16 cellular contexts compared by ENCODE assay signal in the genomic region with DNA sequence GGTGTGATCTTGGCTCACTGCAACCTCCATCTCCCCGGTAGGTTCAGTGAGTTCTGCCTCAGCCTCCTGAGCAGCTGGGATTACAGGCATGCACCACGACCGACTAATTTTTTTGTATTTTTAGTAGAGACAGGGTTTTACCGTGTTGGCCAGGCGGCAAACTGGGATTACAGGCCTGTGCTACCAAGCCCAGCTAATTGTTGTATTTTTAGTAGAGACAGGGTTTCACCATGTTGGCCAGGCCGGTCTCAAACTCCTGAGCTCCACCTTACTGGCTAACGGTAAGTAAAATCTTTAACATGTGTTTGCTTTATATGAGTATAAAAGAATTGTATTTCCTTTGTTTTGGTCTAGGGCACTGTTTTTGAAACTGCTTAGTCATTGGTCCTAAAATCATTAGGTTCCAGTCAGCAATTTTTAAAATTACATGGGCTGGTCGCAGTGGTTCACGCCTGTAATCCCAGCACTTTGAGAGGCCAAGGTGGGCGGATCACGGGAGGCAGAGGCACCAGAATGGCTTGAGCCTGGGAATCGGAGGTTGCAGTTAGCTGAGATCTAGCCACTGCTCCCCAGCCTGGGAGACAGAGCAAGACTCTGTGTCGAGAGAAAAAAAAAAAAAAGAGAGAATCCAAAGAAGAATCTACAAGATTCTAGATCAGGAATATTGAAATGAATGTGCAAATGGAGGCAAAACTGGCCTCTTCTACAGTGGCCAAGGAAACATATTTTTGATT. TPM values are rescaled to one million over a fixed set of nuclear protein-coding genes. Genes with fewer than 3 reads are reported as not detected.
DNase-seq lines count a peak whose midpoint lies in the region; TF ChIP-seq lines count a peak whose summit lies in the region.
"Had no signal": no experiment of that assay in that cellular context is flagged by ENCODE, and none has a peak within 500 bp of the region (broad histone marks: within the 10 kb centered on the region; RNA-seq: fewer than 3 reads in every experiment).

No MANE protein-coding gene starts in this region.

- intact Hi-C loops in CD14-positive monocyte (cut with micrococcal nuclease) = loop anchor here in 1 of 2 donors (10.0 kb wide), 1 partner anchor 209 kb away; no protein-coding TSS in a partner anchor
- intact Hi-C loops in activated T-helper 1 cell treated with anti-CD3 and anti-CD28 coated beads, Interleukin-12 subunit alpha, Interleukin-12 subunit beta, Interleukin-2, Interleukin-4 antibody, amounts not matched to agents 30 ng/mL and 10 ng/mL and 1 ng/mL, durations not matched to agents 14 hours and 24 hours and 36 hours (cut with micrococcal nuclease) = no loop called here
- intact Hi-C loops in vagina (cut with DNase I) = no loop called here

- no peak for DNase-seq in CD14-positive monocyte (ENCODE audit: low spot score)
- DNase-seq in HFFc6 = no peak
- DNase-seq in activated T-helper 1 cell treated with anti-CD3 and anti-CD28 coated beads, Interleukin-12 subunit alpha, Interleukin-12 subunit beta, Interleukin-2, Interleukin-4 antibody, amounts not matched to agents 30 ng/mL and 10 ng/mL and 1 ng/mL, durations not matched to agents 14 hours and 24 hours and 36 hours (ENCODE audit: low spot score) = no peak
- no peak for DNase-seq in activated effector memory CD4-positive, alpha-beta T cell treated with Interleukin-2 at 50 U/mL for 16 hours
- no peak for DNase-seq in endodermal cell
- no peak for DNase-seq in vagina (ENCODE audit: extremely low spot score in 2 of 2)
- DNase-seq in Ammon's horn (ENCODE audit: low spot score) = no peak
- DNase-seq: anterior cingulate cortex; head of caudate nucleus; left colon; naive thymus-derived CD4-positive, alpha-beta T cell; NCI-H446 treated with DMSO at 0.1 percent for 48 hours; Peyer's patch; small intestine; T1000 had no signal

- H3K4me3 Mint-ChIP-seq in CD14-positive monocyte (no peak overlapping the region), HFFc6 (peak overlapping the region; percentile 27), endodermal cell (no peak overlapping the region)
- no peak overlapping the region for H3K4me3 Mint-ChIP-seq in activated T-helper 1 cell treated with anti-CD3 and anti-CD28 coated beads, Interleukin-12 subunit alpha, Interleukin-12 subunit beta, Interleukin-2, Interleukin-4 antibody, amounts not matched to agents 30 ng/mL and 10 ng/mL and 1 ng/mL, durations not matched to agents 14 hours and 24 hours and 36 hours
- H3K4me3 Mint-ChIP-seq: naive thymus-derived CD4-positive, alpha-beta T cell had no signal

- TF ChIP-seq CTCF in CD14-positive monocyte (IDR thresholded peaks at IDR 0.05) = no peak
- TF ChIP-seq CTCF in HFFc6 (IDR thresholded peaks at IDR 0.05) = no peak
- no peak for TF ChIP-seq CTCF in endodermal cell (conservative IDR thresholded peaks at IDR 0.05)
- no peak for TF ChIP-seq CTCF in vagina (IDR thresholded peaks at IDR 0.05)

- H3K27ac ChIP-seq in mesodermal cell (ENCODE audit: low read depth, low read length, severe bottlenecking) = peak overlapping the region; percentile 36
- H3K27ac ChIP-seq in endodermal cell (ENCODE audit: low read depth, low read length) = no peak overlapping the region
- no peak overlapping the region for H3K27ac ChIP-seq in vagina
- H3K27ac ChIP-seq: Peyer's patch had no signal

- H3K27ac Mint-ChIP-seq in CD14-positive monocyte (peak overlapping the region in 5 of 7 donors; percentile 32 to 82 (median 66)), HFFc6 (peak overlapping the region; percentile 93), endodermal cell (no peak overlapping the region)
- peak overlapping the region; percentile 58 for H3K27ac Mint-ChIP-seq in activated T-helper 1 cell treated with anti-CD3 and anti-CD28 coated beads, Interleukin-12 subunit alpha, Interleukin-12 subunit beta, Interleukin-2, Interleukin-4 antibody, amounts not matched to agents 30 ng/mL and 10 ng/mL and 1 ng/mL, durations not matched to agents 14 hours and 24 hours and 36 hours

- H3K4me3 ChIP-seq in mesodermal cell (ENCODE audit: extremely low read depth, insufficient read depth, low read length, poor library complexity, severe bottlenecking) (no peak overlapping the region), endodermal cell (ENCODE audit: low read length) (no peak overlapping the region), vagina (no peak overlapping the region)
- H3K4me3 ChIP-seq: Peyer's patch had no signal

- H3K9ac ChIP-seq in endodermal cell (ENCODE audit: extremely low read depth, low read length, poor library complexity, severe bottlenecking) = no peak overlapping the region

- 91 to 93% methylated on average over 10 to 13 of the region's 13 CpGs for WGBS in mesodermal cell (ENCODE audit: insufficient coverage in 2 of 2), 2 experiments
- WGBS in endodermal cell (ENCODE audit: insufficient coverage in 1 of 2, insufficient read length in 1 of 2), 2 experiments = 88 to 92% methylated on average over 11 to 13 of the region's 13 CpGs

- peaks cover 9% of the 10 kb centered on the region for H3K27me3 ChIP-seq in endodermal cell (ENCODE audit: control insufficient read depth, insufficient read depth, low read length, poor library complexity, severe bottlenecking)
- no peaks in the 10 kb centered on the region for H3K27me3 ChIP-seq in vagina
- H3K27me3 ChIP-seq: Peyer's patch had no signal

- peaks cover 30% of the 10 kb centered on the region for H3K36me3 ChIP-seq in mesodermal cell (ENCODE audit: control insufficient read depth, insufficient read depth, low read length)
- H3K36me3 ChIP-seq in endodermal cell (ENCODE audit: control insufficient read depth, insufficient read depth, low read length) = peaks cover 30% of the 10 kb centered on the region
- H3K36me3 ChIP-seq in vagina = no peaks in the 10 kb centered on the region

- H3K9me3 ChIP-seq in mesodermal cell (ENCODE audit: control insufficient read depth, low read length) (no peaks in the 10 kb centered on the region), endodermal cell (ENCODE audit: control insufficient read depth, low read length) (no peaks in the 10 kb centered on the region), vagina (no peaks in the 10 kb centered on the region)
- H3K9me3 ChIP-seq: Peyer's patch had no signal

- no peak for TF ChIP-seq POLR2A in vagina (IDR thresholded peaks at IDR 0.05)

- H3K9me3 Mint-ChIP-seq in CD14-positive monocyte (peaks cover 0 to 3% (median 0%) of the 10 kb centered on the region in 7 donors), HFFc6 (no peaks in the 10 kb centered on the region), endodermal cell (no peaks in the 10 kb centered on the region)
- H3K9me3 Mint-ChIP-seq in activated T-helper 1 cell treated with anti-CD3 and anti-CD28 coated beads, Interleukin-12 subunit alpha, Interleukin-12 subunit beta, Interleukin-2, Interleukin-4 antibody, amounts not matched to agents 30 ng/mL and 10 ng/mL and 1 ng/mL, durations not matched to agents 14 hours and 24 hours and 36 hours = no peaks in the 10 kb centered on the region
- H3K9me3 Mint-ChIP-seq: naive thymus-derived CD4-positive, alpha-beta T cell had no signal

- H3K36me3 Mint-ChIP-seq in CD14-positive monocyte = peaks cover 14 to 41% of the 10 kb centered on the region in 2 donors
- H3K36me3 Mint-ChIP-seq in HFFc6 (ENCODE audit: low read depth) = peaks cover 10% of the 10 kb centered on the region
- H3K36me3 Mint-ChIP-seq in activated T-helper 1 cell treated with anti-CD3 and anti-CD28 coated beads, Interleukin-12 subunit alpha, Interleukin-12 subunit beta, Interleukin-2, Interleukin-4 antibody, amounts not matched to agents 30 ng/mL and 10 ng/mL and 1 ng/mL, durations not matched to agents 14 hours and 24 hours and 36 hours (ENCODE audit: low read depth) = peaks cover 19% of the 10 kb centered on the region
- peaks cover 31% of the 10 kb centered on the region for H3K36me3 Mint-ChIP-seq in endodermal cell (ENCODE audit: low read depth)

- H3K4me1 ChIP-seq in mesodermal cell (ENCODE audit: control insufficient read depth, insufficient read depth, low read length, poor library complexity, severe bottlenecking) = peaks cover 10% of the 10 kb centered on the region
- H3K4me1 ChIP-seq in endodermal cell (ENCODE audit: control insufficient read depth, insufficient read depth, low read length) = no peaks in the 10 kb centered on the region
- H3K4me1 ChIP-seq in vagina = peaks cover 17% of the 10 kb centered on the region

- H3K27me3 Mint-ChIP-seq in CD14-positive monocyte (ENCODE audit: low read depth in 3 of 3) = peaks cover 0 to 4% (median 4%) of the 10 kb centered on the region in 3 donors
- H3K27me3 Mint-ChIP-seq in HFFc6 (ENCODE audit: insufficient read depth) = peaks cover 1% of the 10 kb centered on the region; the same call in 1 of the 2 replicates
- peaks cover 4% of the 10 kb centered on the region for H3K27me3 Mint-ChIP-seq in activated T-helper 1 cell treated with anti-CD3 and anti-CD28 coated beads, Interleukin-12 subunit alpha, Interleukin-12 subunit beta, Interleukin-2, Interleukin-4 antibody, amounts not matched to agents 30 ng/mL and 10 ng/mL and 1 ng/mL, durations not matched to agents 14 hours and 24 hours and 36 hours (ENCODE audit: insufficient read depth)
- H3K27me3 Mint-ChIP-seq in endodermal cell (ENCODE audit: insufficient read depth) = peaks cover 21% of the 10 kb centered on the region

- H3K4me1 Mint-ChIP-seq in CD14-positive monocyte (peaks cover 39% of the 10 kb centered on the region), HFFc6 (ENCODE audit: low read depth) (peaks cover 43% of the 10 kb centered on the region), endodermal cell (peaks cover 6% of the 10 kb centered on the region)
- H3K4me1 Mint-ChIP-seq in activated T-helper 1 cell treated with anti-CD3 and anti-CD28 coated beads, Interleukin-12 subunit alpha, Interleukin-12 subunit beta, Interleukin-2, Interleukin-4 antibody, amounts not matched to agents 30 ng/mL and 10 ng/mL and 1 ng/mL, durations not matched to agents 14 hours and 24 hours and 36 hours (ENCODE audit: low read depth) = peaks cover 28% of the 10 kb centered on the region

RNA-seq across cellular contexts. Expression of a gene that starts 3.6 kb away (rescaled TPM):
- 1 to 10 TPM; 5.0 to 7.1 TPM for polyA plus RNA-seq in CD14-positive monocyte
- 10 to 100 TPM; 30.3 to 34.9 (median 33.7) TPM for total RNA-seq in HFFc6 (2021; fragmentation: NEBNext Ultra II Directional; extraction: Animal tissue kit (Norgen Biotek cat#: 25700))
- 61.1 and 65.7 TPM in 2 replicates for total RNA-seq in activated T-helper 1 cell treated with anti-CD3 and anti-CD28 coated beads, Interleukin-12 subunit alpha, Interleukin-12 subunit beta, Interleukin-2, Interleukin-4 antibody, amounts not matched to agents 30 ng/mL and 10 ng/mL and 1 ng/mL, durations not matched to agents 14 hours and 24 hours and 36 hours
- 23.1 TPM for polyA plus RNA-seq in mesodermal cell (2013, experiment 1 of 2)
- 19.3 TPM for polyA plus RNA-seq in mesodermal cell (2013, experiment 2 of 2)
- total RNA-seq in endodermal cell (10 to 100 TPM; 20.5 to 33.6 TPM), vagina (32.9 TPM)
- 16.4 TPM for polyA plus RNA-seq in endodermal cell (2013, experiment 1 of 2)
- 17.2 TPM for polyA plus RNA-seq in endodermal cell (2013, experiment 2 of 2)

RNA-seq across cellular contexts. Expression of a gene that starts 32.3 kb away (rescaled TPM):
- 10 to 100 TPM; 10.9 to 12.7 TPM for polyA plus RNA-seq in CD14-positive monocyte
- 10 to 100 TPM; 24.5 to 29.3 (median 26.1) TPM for total RNA-seq in HFFc6 (2021; fragmentation: NEBNext Ultra II Directional; extraction: Animal tissue kit (Norgen Biotek cat#: 25700))
- total RNA-seq in activated T-helper 1 cell treated with anti-CD3 and anti-CD28 coated beads, Interleukin-12 subunit alpha, Interleukin-12 subunit beta, Interleukin-2, Interleukin-4 antibody, amounts not matched to agents 30 ng/mL and 10 ng/mL and 1 ng/mL, durations not matched to agents 14 hours and 24 hours and 36 hours = 22.9 and 25.4 TPM in 2 replicates
- polyA plus RNA-seq in mesodermal cell (2013, experiment 1 of 2) = 21.0 TPM
- 13.9 TPM for polyA plus RNA-seq in mesodermal cell (2013, experiment 2 of 2)
- total RNA-seq in endodermal cell (10 to 100 TPM; 30.9 to 35.5 TPM), vagina (65.1 TPM)
- 17.2 TPM for polyA plus RNA-seq in endodermal cell (2013, experiment 1 of 2)
- polyA plus RNA-seq in endodermal cell (2013, experiment 2 of 2) = 16.3 TPM

RNA-seq across cellular contexts. Expression of a gene that starts 48.7 kb away (rescaled TPM):
- polyA plus RNA-seq in CD14-positive monocyte = not detected
- total RNA-seq in HFFc6 (2021; fragmentation: NEBNext Ultra II Directional; extraction: Animal tissue kit (Norgen Biotek cat#: 25700)) = not detected
- total RNA-seq in activated T-helper 1 cell treated with anti-CD3 and anti-CD28 coated beads, Interleukin-12 subunit alpha, Interleukin-12 subunit beta, Interleukin-2, Interleukin-4 antibody, amounts not matched to agents 30 ng/mL and 10 ng/mL and 1 ng/mL, durations not matched to agents 14 hours and 24 hours and 36 hours = 0.10 and 0.18 TPM in 2 replicates
- 2.3 TPM for polyA plus RNA-seq in mesodermal cell (2013, experiment 1 of 2)
- polyA plus RNA-seq in mesodermal cell (2013, experiment 2 of 2) = 1.6 TPM
- total RNA-seq in endodermal cell (1 to 10 TPM; 5.0 to 8.4 TPM), vagina (not detected)
- 2.5 TPM for polyA plus RNA-seq in endodermal cell (2013, experiment 1 of 2)
- 3.9 TPM for polyA plus RNA-seq in endodermal cell (2013, experiment 2 of 2)
- total RNA-seq: naive thymus-derived CD4-positive, alpha-beta T cell had no signal
- polyA plus RNA-seq: naive thymus-derived CD4-positive, alpha-beta T cell had no signal

RNA-seq across cellular contexts. Expression of a gene that starts 53.8 kb away (rescaled TPM):
- polyA plus RNA-seq in CD14-positive monocyte = 1 to 10 TPM; 6.3 to 8.9 TPM
- total RNA-seq in HFFc6 (2021; fragmentation: NEBNext Ultra II Directional; extraction: Animal tissue kit (Norgen Biotek cat#: 25700)) = 10 to 100 TPM in 5 of 6 experiments, 1 to 10 TPM in 1; 5.7 to 16.5 (median 13.7) TPM
- total RNA-seq in activated T-helper 1 cell treated with anti-CD3 and anti-CD28 coated beads, Interleukin-12 subunit alpha, Interleukin-12 subunit beta, Interleukin-2, Interleukin-4 antibody, amounts not matched to agents 30 ng/mL and 10 ng/mL and 1 ng/mL, durations not matched to agents 14 hours and 24 hours and 36 hours = 40.1 and 44.0 TPM in 2 replicates
- 10.6 TPM for polyA plus RNA-seq in mesodermal cell (2013, experiment 1 of 2)
- polyA plus RNA-seq in mesodermal cell (2013, experiment 2 of 2) = 9.6 TPM
- total RNA-seq in endodermal cell (10 to 100 TPM; 30.5 to 32.0 TPM), vagina (2.7 TPM)
- polyA plus RNA-seq in endodermal cell (2013, experiment 1 of 2) = 26.0 TPM
- 23.2 TPM for polyA plus RNA-seq in endodermal cell (2013, experiment 2 of 2)

RNA-seq across cellular contexts. Expression of a gene that starts 57.4 kb away (rescaled TPM):
- polyA plus RNA-seq in CD14-positive monocyte = not detected
- total RNA-seq in HFFc6 (2021; fragmentation: NEBNext Ultra II Directional; extraction: Animal tissue kit (Norgen Biotek cat#: 25700)) = not detected
- total RNA-seq in activated T-helper 1 cell treated with anti-CD3 and anti-CD28 coated beads, Interleukin-12 subunit alpha, Interleukin-12 subunit beta, Interleukin-2, Interleukin-4 antibody, amounts not matched to agents 30 ng/mL and 10 ng/mL and 1 ng/mL, durations not matched to agents 14 hours and 24 hours and 36 hours = not detected in 2 replicates
- not detected for polyA plus RNA-seq in mesodermal cell (2013, experiment 1 of 2)
- polyA plus RNA-seq in mesodermal cell (2013, experiment 2 of 2) = not detected
- 1 to 10 TPM; 5.0 to 6.2 TPM for total RNA-seq in endodermal cell
- polyA plus RNA-seq in endodermal cell (2013, experiment 1 of 2) = 0.57 TPM
- polyA plus RNA-seq in endodermal cell (2013, experiment 2 of 2) = not detected
- 38.8 TPM for total RNA-seq in vagina
- polyA plus RNA-seq: naive thymus-derived CD4-positive, alpha-beta T cell had no signal
